Comparison of ENCODE assay signal across 28 cellular contexts in genomic region chr6:38977101-38977500, GRCh38.
"Had no signal": no experiment of that assay in that cellular context is flagged by ENCODE, and none has a peak within 500 bp of the region (broad histone marks: within the 10 kb centered on the region; RNA-seq: fewer than 3 reads in every experiment).

No MANE protein-coding gene starts in this region.

- H3K36me3 ChIP-seq: ascending aorta, breast epithelium, cardiac muscle cell, colonic mucosa had no signal

- H3K27ac Mint-ChIP-seq: activated CD4-positive, alpha-beta memory T cell treated with anti-CD3 and anti-CD28 coated beads, Interleukin-2, amount 10 ng/mL, durations not matched to agents 7 days and 5 days; activated CD4-positive, alpha-beta T cell treated with anti-CD3 and anti-CD28 coated beads, Interleukin-2, amount 10 ng/mL, durations not matched to agents 7 days and 5 days; activated naive CD4-positive, alpha-beta T cell treated with anti-CD3 and anti-CD28 coated beads, Interleukin-2, amount 10 ng/mL, durations not matched to agents 7 days and 5 days; activated naive CD4-positive, alpha-beta T cell treated with anti-CD3 and anti-CD28 coated beads, Interleukin-2, amount 50 U/mL, for 72 hours; activated naive CD8-positive, alpha-beta T cell treated with anti-CD3 and anti-CD28 coated beads, Interleukin-2, amount 10 ng/mL, durations not matched to agents 7 days and 5 days; activated T-cell treated with anti-CD3 and anti-CD28 coated beads, Interleukin-2, amount 50 U/mL, for 24 hours; activated T-cell treated with anti-CD3 and anti-CD28 coated beads, Interleukin-2, amount 50 U/mL, for 72 hours; T-cell; T-helper 1 cell treated with Interleukin-12 subunit alpha and Interleukin-12 subunit beta and Interleukin-4 antibody, amounts not matched to agents 30 μg/mL and 1 μg/mL, for 36 hours; T-helper 2 cell treated with Interferon-gamma antibody and Interleukin-4, amounts not matched to agents 5 μg/mL and 100 μg/mL, for 36 hours had no signal

- H3K27ac ChIP-seq: ascending aorta, breast epithelium, cardiac muscle cell, colonic mucosa had no signal

- H3K36me3 Mint-ChIP-seq: activated naive CD4-positive, alpha-beta T cell treated with anti-CD3 and anti-CD28 coated beads, Interleukin-2, amount 10 ng/mL, durations not matched to agents 7 days and 5 days; activated naive CD4-positive, alpha-beta T cell treated with anti-CD3 and anti-CD28 coated beads, Interleukin-2, amount 50 U/mL, for 72 hours; activated naive CD8-positive, alpha-beta T cell treated with anti-CD3 and anti-CD28 coated beads, Interleukin-2, amount 10 ng/mL, durations not matched to agents 7 days and 5 days; brain; T-cell had no signal

- H3K9me3 Mint-ChIP-seq: activated CD4-positive, alpha-beta memory T cell treated with anti-CD3 and anti-CD28 coated beads, Interleukin-2, amount 10 ng/mL, durations not matched to agents 7 days and 5 days; activated CD4-positive, alpha-beta T cell treated with anti-CD3 and anti-CD28 coated beads, Interleukin-2, amount 10 ng/mL, durations not matched to agents 7 days and 5 days; activated naive CD4-positive, alpha-beta T cell treated with anti-CD3 and anti-CD28 coated beads, Interleukin-2, amount 10 ng/mL, durations not matched to agents 7 days and 5 days; activated naive CD4-positive, alpha-beta T cell treated with anti-CD3 and anti-CD28 coated beads, Interleukin-2, amount 50 U/mL, for 72 hours; activated naive CD8-positive, alpha-beta T cell treated with anti-CD3 and anti-CD28 coated beads, Interleukin-2, amount 10 ng/mL, durations not matched to agents 7 days and 5 days; activated T-cell treated with anti-CD3 and anti-CD28 coated beads, Interleukin-2, amount 50 U/mL, for 24 hours; activated T-cell treated with anti-CD3 and anti-CD28 coated beads, Interleukin-2, amount 50 U/mL, for 72 hours; brain; T-cell; T-helper 1 cell treated with Interleukin-12 subunit alpha and Interleukin-12 subunit beta and Interleukin-4 antibody, amounts not matched to agents 30 μg/mL and 1 μg/mL, for 36 hours; T-helper 2 cell treated with Interferon-gamma antibody and Interleukin-4, amounts not matched to agents 5 μg/mL and 100 μg/mL, for 36 hours had no signal

- H3K4me1 Mint-ChIP-seq: activated CD4-positive, alpha-beta memory T cell treated with anti-CD3 and anti-CD28 coated beads, Interleukin-2, amount 10 ng/mL, durations not matched to agents 7 days and 5 days; activated CD4-positive, alpha-beta T cell treated with anti-CD3 and anti-CD28 coated beads, Interleukin-2, amount 10 ng/mL, durations not matched to agents 7 days and 5 days; activated naive CD4-positive, alpha-beta T cell treated with anti-CD3 and anti-CD28 coated beads, Interleukin-2, amount 10 ng/mL, durations not matched to agents 7 days and 5 days; activated naive CD8-positive, alpha-beta T cell treated with anti-CD3 and anti-CD28 coated beads, Interleukin-2, amount 10 ng/mL, durations not matched to agents 7 days and 5 days; brain; T-cell had no signal

- DNase-seq: activated CD4-positive, alpha-beta memory T cell treated with anti-CD3 and anti-CD28 coated beads, Interleukin-2, amount 10 ng/mL, durations not matched to agents 7 days and 5 days; activated CD4-positive, alpha-beta T cell treated with anti-CD3 and anti-CD28 coated beads, Interleukin-2, amount 10 ng/mL, durations not matched to agents 7 days and 5 days; activated CD4-positive, alpha-beta T cell treated with anti-CD3 and anti-CD28 coated beads, Interleukin-2, amount 50 U/mL, for 4 hours; activated CD8-positive, alpha-beta memory T cell treated with anti-CD3 and anti-CD28 coated beads, Interleukin-2, amount 50 U/mL, for 48 hours; activated gamma-delta T cell; activated naive CD4-positive, alpha-beta T cell; activated naive CD4-positive, alpha-beta T cell treated with anti-CD3 and anti-CD28 coated beads, Interleukin-2, amount 10 ng/mL, durations not matched to agents 7 days and 5 days; activated naive CD8-positive, alpha-beta T cell treated with anti-CD3 and anti-CD28 coated beads, Interleukin-2, amount 10 ng/mL, durations not matched to agents 7 days and 5 days; activated T-cell treated with anti-CD3 and anti-CD28 coated beads for 4 hours; activated T-cell treated with anti-CD3 and anti-CD28 coated beads, Interleukin-2, amount 50 U/mL, for 24 hours; activated T-cell treated with anti-CD3 and anti-CD28 coated beads, Interleukin-2, amount 50 U/mL, for 72 hours; central memory CD4-positive, alpha-beta T cell; cerebellar nuclear complex; colonic mucosa; effector CD8-positive, alpha-beta T cell; foreskin fibroblast; head of caudate nucleus; T-cell; T1000 had no signal

- H3K9me3 ChIP-seq: ascending aorta, breast epithelium, colonic mucosa had no signal

- ATAC-seq: activated CD4-positive, CD25-positive, alpha-beta regulatory T cell treated with anti-CD3 and anti-CD28 coated beads, Interleukin-2, amount 50 U/mL, for 24 hours; activated naive CD4-positive, alpha-beta T cell treated with anti-CD3 and anti-CD28 coated beads, Interleukin-2, amount 50 U/mL, for 72 hours; activated T-cell treated with anti-CD3 and anti-CD28 coated beads, Interleukin-2, amount 50 U/mL, for 72 hours; esophagus mucosa; T-cell had no signal

- H3K4me1 ChIP-seq: ascending aorta, breast epithelium, colonic mucosa had no signal

- H3K27me3 ChIP-seq: ascending aorta, breast epithelium, cardiac muscle cell had no signal

- H3K4me3 Mint-ChIP-seq: activated CD4-positive, alpha-beta memory T cell treated with anti-CD3 and anti-CD28 coated beads, Interleukin-2, amount 10 ng/mL, durations not matched to agents 7 days and 5 days; activated CD4-positive, alpha-beta T cell treated with anti-CD3 and anti-CD28 coated beads, Interleukin-2, amount 10 ng/mL, durations not matched to agents 7 days and 5 days; activated naive CD4-positive, alpha-beta T cell treated with anti-CD3 and anti-CD28 coated beads, Interleukin-2, amount 10 ng/mL, durations not matched to agents 7 days and 5 days; activated naive CD8-positive, alpha-beta T cell treated with anti-CD3 and anti-CD28 coated beads, Interleukin-2, amount 10 ng/mL, durations not matched to agents 7 days and 5 days; activated T-cell treated with anti-CD3 and anti-CD28 coated beads, Interleukin-2, amount 50 U/mL, for 24 hours; activated T-cell treated with anti-CD3 and anti-CD28 coated beads, Interleukin-2, amount 50 U/mL, for 72 hours; brain; T-cell; T-helper 1 cell treated with Interleukin-12 subunit alpha and Interleukin-12 subunit beta and Interleukin-4 antibody, amounts not matched to agents 30 μg/mL and 1 μg/mL, for 36 hours; T-helper 2 cell treated with Interferon-gamma antibody and Interleukin-4, amounts not matched to agents 5 μg/mL and 100 μg/mL, for 36 hours had no signal

- H3K4me3 ChIP-seq: ascending aorta, breast epithelium, cardiac muscle cell, colonic mucosa had no signal
